Comparison of ENCODE assay signal across 28 cellular contexts in genomic region chrX:123468481-123468880, GRCh38.
"Had no signal": no experiment of that assay in that cellular context is flagged by ENCODE, and none has a peak within 500 bp of the region (broad histone marks: within the 10 kb centered on the region; RNA-seq: fewer than 3 reads in every experiment).

No MANE protein-coding gene starts in this region.

- H3K36me3 ChIP-seq: neutrophil, pancreas, prostate gland, right lobe of liver, sigmoid colon, stomach, thoracic aorta, thyroid gland, tibial nerve, upper lobe of left lung, vagina had no signal

- H3K27me3 Mint-ChIP-seq: stimulated activated naive B cell treated with anti-CD40 and anti-IgM and Interleukin-4, amounts not matched to agents 10 μg/mL and 1 μg/mL and 100 μg/mL, for 72 hours; stimulated activated naive CD8-positive, alpha-beta T cell treated with anti-CD3 and anti-CD28 coated beads, Interleukin-15, Interleukin-2, amounts not matched to agents 100 ng/mL and 50 ng/mL, for 24 hours had no signal

- H3K27me3 ChIP-seq: neutrophil, pancreas, right lobe of liver, sigmoid colon, stomach, thyroid gland, upper lobe of left lung, vagina had no signal

- H3K4me1 Mint-ChIP-seq: natural killer cell; nephron; neural crest cell; stimulated activated effector memory CD8-positive, alpha-beta T cell treated with anti-CD3 and anti-CD28 coated beads, Interleukin-12 subunit alpha, Interleukin-12 subunit beta, amount 100 ng/mL, for 72 hours; stimulated activated naive B cell treated with anti-CD40 and anti-IgM and Interleukin-4, amounts not matched to agents 10 μg/mL and 1 μg/mL and 100 μg/mL, for 72 hours had no signal

- H3K27ac Mint-ChIP-seq: natural killer cell; nephron; stimulated activated effector memory CD8-positive, alpha-beta T cell treated with anti-CD3 and anti-CD28 coated beads, Interleukin-12 subunit alpha, Interleukin-12 subunit beta, amount 100 ng/mL, for 72 hours; stimulated activated naive B cell treated with anti-CD40 and anti-IgM and Interleukin-4, amounts not matched to agents 10 μg/mL and 1 μg/mL and 100 μg/mL, for 72 hours; stimulated activated naive CD8-positive, alpha-beta T cell treated with anti-CD3 and anti-CD28 coated beads, Interleukin-15, Interleukin-2, amounts not matched to agents 100 ng/mL and 50 ng/mL, for 24 hours had no signal

- H3K4me3 ChIP-seq: pancreas, prostate gland, right lobe of liver, sigmoid colon, stomach, thoracic aorta, thyroid gland, tibial nerve, upper lobe of left lung, vagina had no signal

- H3K9me3 Mint-ChIP-seq: natural killer cell; stimulated activated naive B cell treated with anti-CD40 and anti-IgM and Interleukin-4, amounts not matched to agents 10 μg/mL and 1 μg/mL and 100 μg/mL, for 72 hours; stimulated activated naive CD8-positive, alpha-beta T cell treated with anti-CD3 and anti-CD28 coated beads, Interleukin-15, Interleukin-2, amounts not matched to agents 100 ng/mL and 50 ng/mL, for 24 hours had no signal

- ATAC-seq: natural killer cell; pancreas; right cardiac atrium; right lobe of liver; stimulated activated effector memory CD8-positive, alpha-beta T cell treated with anti-CD3 and anti-CD28 coated beads, Interleukin-12 subunit alpha, Interleukin-12 subunit beta, amount 100 ng/mL, for 72 hours; stimulated activated naive B cell treated with anti-CD40 and anti-IgM and Interleukin-4, amounts not matched to agents 10 μg/mL and 1 μg/mL and 100 μg/mL, for 72 hours had no signal

- H3K4me1 ChIP-seq: pancreas, prostate gland, right lobe of liver, sigmoid colon, stomach, thyroid gland, tibial nerve, upper lobe of left lung, vagina had no signal

- H3K9me3 ChIP-seq: neutrophil, pancreas, prostate gland, right lobe of liver, sigmoid colon, stomach, thoracic aorta, thyroid gland, tibial nerve, upper lobe of left lung, vagina had no signal

- H3K36me3 Mint-ChIP-seq: natural killer cell; stimulated activated effector memory CD8-positive, alpha-beta T cell treated with anti-CD3 and anti-CD28 coated beads, Interleukin-12 subunit alpha, Interleukin-12 subunit beta, amount 100 ng/mL, for 72 hours; stimulated activated naive B cell treated with anti-CD40 and anti-IgM and Interleukin-4, amounts not matched to agents 10 μg/mL and 1 μg/mL and 100 μg/mL, for 72 hours had no signal

- H3K27ac ChIP-seq: neutrophil, pancreas, prostate gland, right lobe of liver, sigmoid colon, stomach, thoracic aorta, thyroid gland, tibial nerve, upper lobe of left lung, vagina had no signal

- FAIRE-seq: small intestine, urothelium cell line had no signal

- H3K4me3 Mint-ChIP-seq: natural killer cell; nephron; neural crest cell; stimulated activated effector memory CD8-positive, alpha-beta T cell treated with anti-CD3 and anti-CD28 coated beads, Interleukin-12 subunit alpha, Interleukin-12 subunit beta, amount 100 ng/mL, for 72 hours; stimulated activated naive B cell treated with anti-CD40 and anti-IgM and Interleukin-4, amounts not matched to agents 10 μg/mL and 1 μg/mL and 100 μg/mL, for 72 hours; stimulated activated naive CD8-positive, alpha-beta T cell treated with anti-CD3 and anti-CD28 coated beads, Interleukin-15, Interleukin-2, amounts not matched to agents 100 ng/mL and 50 ng/mL, for 24 hours had no signal

- DNase-seq: natural killer cell; nucleus accumbens; pancreas; retina; right cardiac atrium; right lobe of liver; sigmoid colon; small intestine; stimulated activated CD4-positive, alpha-beta T cell treated with anti-CD3 and anti-CD28 coated beads, Interleukin-15, amount 100 ng/mL, for 24 hours; stimulated activated CD4-positive, alpha-beta T cell treated with anti-CD3 and anti-CD28 coated beads, Interleukin-2, amount 100 ng/mL, for 24 hours; stimulated activated CD4-positive, alpha-beta T cell treated with anti-CD3 and anti-CD28 coated beads, Interleukin-2, amount 100 ng/mL, for 48 hours; stimulated activated CD4-positive, alpha-beta T cell treated with anti-CD3 and anti-CD28 coated beads, Interleukin-4, amount 100 ng/mL, for 24 hours; stimulated activated naive B cell treated with anti-CD40 and anti-IgM and Interleukin-4, amounts not matched to agents 10 μg/mL and 1 μg/mL and 100 μg/mL, for 72 hours; stimulated activated naive CD4-positive, alpha-beta T cell treated with Interleukin-2 at 50 U/mL for 16 hours; stomach; thyroid gland; trophoblast cell; upper lobe of left lung had no signal
